Comparison of ENCODE assay signal across 13 cellular contexts in the genomic region with DNA sequence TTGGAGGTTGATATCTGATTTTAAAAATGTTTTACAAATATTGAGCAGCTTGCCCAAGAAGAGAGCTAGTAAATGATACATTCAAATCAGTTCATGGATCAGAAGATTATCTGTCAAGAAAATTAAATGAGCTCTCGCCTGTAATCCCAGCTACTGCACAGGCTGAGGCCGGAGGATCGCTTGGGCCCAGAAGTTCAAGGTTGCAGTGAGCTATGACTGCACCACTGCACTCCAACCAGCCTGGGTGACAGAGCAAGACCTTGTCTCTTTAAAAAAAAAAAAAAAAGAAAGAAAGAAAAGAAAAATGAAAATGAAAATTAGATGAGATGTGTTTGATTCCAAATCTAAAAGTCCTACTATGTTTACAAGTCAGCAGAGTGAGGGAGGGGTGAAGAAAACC. TPM values are rescaled to one million over a fixed set of nuclear protein-coding genes. Genes with fewer than 3 reads are reported as not detected.
DNase-seq lines count a peak whose midpoint lies in the region; ATAC-seq and TF ChIP-seq lines count a peak whose summit lies in the region.
"Had no signal": no experiment of that assay in that cellular context is flagged by ENCODE, and none has a peak within 500 bp of the region (broad histone marks: within the 10 kb centered on the region; RNA-seq: fewer than 3 reads in every experiment).

No MANE protein-coding gene starts in this region.

- H3K27ac ChIP-seq in SJSA1 (peak overlapping the region; percentile 98; the same call in 1 of the 2 replicates), epithelial cell of prostate (peak overlapping the region; percentile 94)
- H3K27ac ChIP-seq: VCaP had no signal

- no peak for ATAC-seq in HG02870 (IDR thresholded peaks at IDR 0.05; ENCODE audit: unreplicated experiment)

- DNase-seq in Caki2 (ENCODE audit: low read depth) (peak; percentile 11), SJSA1 (ENCODE audit: low read depth in 1 of 2, low spot score in 2 of 2) (no peak), epithelial cell of prostate (ENCODE audit: low read depth, low spot score) (no peak), osteocyte (ENCODE audit: extremely low spot score, unreplicated experiment) (no peak), anterior cingulate cortex (lab: John Stamatoyannopoulos, UW) (no peak), NCI-H2196 (lab: John Stamatoyannopoulos, UW; ENCODE audit: unreplicated experiment) (no peak)
- DNase-seq in activated effector memory CD4-positive, alpha-beta T cell treated with Interleukin-2 at 50 U/mL for 16 hours = no peak
- DNase-seq: amniotic stem cell, NCI-H510A, upper lobe of left lung had no signal

- H3K27ac Mint-ChIP-seq in osteocyte (ENCODE audit: unreplicated experiment) = peak overlapping the region; percentile 99

- H3K4me1 Mint-ChIP-seq in osteocyte (ENCODE audit: unreplicated experiment) = peaks cover 45% of the 10 kb centered on the region

- H3K9me3 ChIP-seq in SJSA1 (replicated peaks) = no peaks in the 10 kb centered on the region
- H3K9me3 ChIP-seq: upper lobe of left lung had no signal

- in situ Hi-C loops in Caki2 (cut with HindIII; ENCODE audit: low pct_unique_long_range_greater_than_20kb, low sequenced_read_pairs) = no loop called here

- H3K4me3 Mint-ChIP-seq in osteocyte (ENCODE audit: unreplicated experiment) = peak overlapping the region; percentile 89

- H3K36me3 Mint-ChIP-seq in osteocyte (ENCODE audit: unreplicated experiment) = no peaks in the 10 kb centered on the region

- no peaks in the 10 kb centered on the region for H3K9me3 Mint-ChIP-seq in osteocyte (ENCODE audit: unreplicated experiment)

- no peak for TF ChIP-seq CTCF in osteocyte (IDR thresholded peaks at IDR 0.05)

- no peaks in the 10 kb centered on the region for H3K27me3 ChIP-seq in SJSA1 (replicated peaks)
- H3K27me3 ChIP-seq: upper lobe of left lung had no signal

- H3K4me1 ChIP-seq in SJSA1 (replicated peaks) = peaks cover 9% of the 10 kb centered on the region

- H3K36me3 ChIP-seq in SJSA1 = peaks cover 8% of the 10 kb centered on the region
- H3K36me3 ChIP-seq: upper lobe of left lung had no signal

- no peaks in the 10 kb centered on the region for H3K27me3 Mint-ChIP-seq in osteocyte (ENCODE audit: unreplicated experiment)

- no peak overlapping the region for H3K4me3 ChIP-seq in SJSA1
- H3K4me3 ChIP-seq: lung had no signal

RNA-seq across cellular contexts. Expression of gene SPART, which starts 2.4 kb away (rescaled TPM):
- total RNA-seq in Caki2 (2014; rRNA removed; shearing (Covaris generic); ENCODE audit: low replicate concordance) = 49.2 and 82.9 TPM in 2 replicates
- 64.1 and 94.7 TPM in 2 replicates for total RNA-seq in SJSA1 (2014; rRNA removed; shearing (Covaris generic))
- 87.1 and 102 TPM in 2 replicates for total RNA-seq in osteocyte

RNA-seq across cellular contexts. Expression of gene CCDC169, which starts 46.2 kb away (rescaled TPM):
- not detected in 2 replicates for total RNA-seq in Caki2 (2014; rRNA removed; shearing (Covaris generic); ENCODE audit: low replicate concordance)
- total RNA-seq in SJSA1 (2014; rRNA removed; shearing (Covaris generic)) = 1.4 and 5.0 TPM in 2 replicates
- total RNA-seq in osteocyte = 0.43 and 0.60 TPM in 2 replicates
